ENCODE assay signal across 9 cellular contexts in the genomic region with DNA sequence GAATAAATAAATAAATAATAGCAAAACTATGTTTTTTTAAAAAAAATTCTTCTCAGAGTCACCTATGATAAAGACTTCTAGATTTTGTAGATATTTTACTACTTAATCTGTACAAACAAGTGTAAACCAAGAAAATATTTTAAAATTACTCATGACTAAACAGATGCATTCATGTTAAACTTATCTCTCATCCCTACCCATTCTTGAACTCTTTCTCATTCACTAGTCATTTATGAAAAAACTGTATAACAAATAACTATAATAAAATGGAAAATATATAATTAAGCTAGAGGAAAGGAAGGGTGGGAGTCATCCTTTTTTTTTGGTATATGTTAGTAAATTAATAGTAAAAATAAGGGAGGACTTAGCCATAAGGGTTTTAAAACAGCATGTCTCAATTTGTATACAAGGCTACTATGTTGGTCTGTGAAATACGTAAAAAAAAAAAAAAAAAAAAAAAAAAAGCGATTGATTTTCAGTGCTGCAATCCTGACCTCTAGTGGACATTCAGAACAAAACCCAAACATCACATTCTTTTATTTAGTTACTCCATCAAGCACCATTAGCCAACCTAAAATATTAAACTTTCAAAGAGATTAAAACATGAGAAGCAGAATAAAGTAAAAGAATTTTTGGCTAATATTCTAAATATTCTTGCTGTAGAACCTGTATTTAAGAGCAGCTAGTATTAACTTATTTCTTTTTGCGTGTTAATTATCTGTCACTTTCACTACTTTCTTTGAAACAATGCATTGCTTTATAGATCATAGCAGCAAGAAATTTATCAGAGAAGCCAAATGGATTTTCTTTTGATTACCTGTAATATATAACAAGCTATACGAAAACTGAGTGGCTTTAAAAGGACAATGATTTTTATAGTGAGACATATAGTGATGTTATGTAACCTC.
DNase-seq lines count a peak whose midpoint lies in the region; ATAC-seq and TF ChIP-seq lines count a peak whose summit lies in the region.
"Had no signal": no experiment of that assay in that cellular context is flagged by ENCODE, and none has a peak within 500 bp of the region (broad histone marks: within the 10 kb centered on the region; RNA-seq: fewer than 3 reads in every experiment).

No MANE protein-coding gene starts in this region.

- no peak for TF ChIP-seq POLR2A in HCT116 (IDR thresholded peaks at IDR 0.05; ENCODE audit: borderline replicate concordance, extremely low read depth, insufficient read depth, insufficient read length)

- H3K79me2 ChIP-seq in HCT116 (ENCODE audit: insufficient read depth, low read length) = no peaks in the 10 kb centered on the region

- H2BK5ac ChIP-seq in mesenchymal stem cell (ENCODE audit: low read depth, low read length, poor library complexity, severe bottlenecking) = no peak overlapping the region

- H3K4me1 ChIP-seq in HCT116 (ENCODE audit: control insufficient read depth in 1 of 2, insufficient read depth in 2 of 2, low read length in 2 of 2) (no peaks in the 10 kb centered on the region), mesenchymal stem cell (ENCODE audit: control insufficient read depth, insufficient read depth, low read depth, low read length) (no peaks in the 10 kb centered on the region)
- H3K4me1 ChIP-seq: HAP-1 had no signal

- no peak overlapping the region for H3K14ac ChIP-seq in mesenchymal stem cell (ENCODE audit: low read length in 2 of 2)

- peak; percentile 56 for DNase-seq in Ammon's horn (ENCODE audit: low spot score)
- peak; percentile 28 for DNase-seq in HCT116 (ENCODE audit: low read depth, low spot score)
- peak; percentile 55 for DNase-seq in NCI-H82 (lab: John Stamatoyannopoulos, UW)
- DNase-seq in choroid plexus epithelial cell (ENCODE audit: low read depth) = peak; percentile 76
- peak; percentile 67 for DNase-seq in mesenchymal stem cell
- DNase-seq in stimulated activated CD8-positive, alpha-beta memory T cell treated with anti-CD3 and anti-CD28 coated beads, Interleukin-4, amount 100 ng/mL, for 48 hours = no peak
- DNase-seq in activated T-cell treated with anti-CD3 and anti-CD28 coated beads, Interleukin-2, amount 50 U/mL, for 72 hours = no peak

- no peaks in the 10 kb centered on the region for H3K27me3 Mint-ChIP-seq in activated T-cell treated with anti-CD3 and anti-CD28 coated beads, Interleukin-2, amount 50 U/mL, for 72 hours (ENCODE audit: low read depth)

- peak; percentile 53 to 75 (median 60); a peak in 5 of 6 replicates for TF ChIP-seq CTCF in HCT116 (IDR thresholded peaks at IDR 0.05 in 2 of 3, conservative IDR thresholded peaks at IDR 0.05 in 1 of 3; ENCODE audit: borderline replicate concordance in 1 of 3, insufficient read depth in 1 of 3, low read depth in 2 of 3, low read length in 2 of 3)
- peak; percentile 63 for TF ChIP-seq CTCF in choroid plexus epithelial cell (conservative IDR thresholded peaks at IDR 0.05; ENCODE audit: low read depth, low read length)

- CTCF ChIA-PET in HCT116 (lab: Charles Lee) = interaction anchor here (1.0 to 7.6 kb wide), 2 partner anchors 481 to 1314 kb away, joined by 3 to 75 read pairs; no protein-coding TSS in a partner anchor

- no TSS peak for BruUV-seq in HCT116 (replicated peaks; lab: Mats Ljungman, UMichigan)

- H3K4me1 Mint-ChIP-seq in activated T-cell treated with anti-CD3 and anti-CD28 coated beads, Interleukin-2, amount 50 U/mL, for 72 hours (ENCODE audit: low read depth) = peaks cover 7% of the 10 kb centered on the region

- H4K8ac ChIP-seq in mesenchymal stem cell (ENCODE audit: low read length) = no peak overlapping the region

- no peaks in the 10 kb centered on the region for H3K9me2 ChIP-seq in HCT116 (ENCODE audit: insufficient read depth)

- H2BK15ac ChIP-seq in mesenchymal stem cell (ENCODE audit: low read depth, poor library complexity, severe bottlenecking) = no peak overlapping the region

- ATAC-seq in HCT116 = no peak; the same call in 1 of the 2 replicates
- ATAC-seq in HG03095 (IDR thresholded peaks at IDR 0.05; ENCODE audit: unreplicated experiment) = no peak
- ATAC-seq in activated T-cell treated with anti-CD3 and anti-CD28 coated beads, Interleukin-2, amount 50 U/mL, for 72 hours (replicated peaks in 1 of 2) = no peak

- H3K27ac Mint-ChIP-seq in activated T-cell treated with anti-CD3 and anti-CD28 coated beads, Interleukin-2, amount 50 U/mL, for 72 hours = no peak overlapping the region

- no peak overlapping the region for H4K91ac ChIP-seq in mesenchymal stem cell (ENCODE audit: low read length)

- H3K27ac ChIP-seq in HCT116 (ENCODE audit: low read depth, low read length) = no peak overlapping the region
- H3K27ac ChIP-seq in mesenchymal stem cell (ENCODE audit: low read length, poor library complexity, severe bottlenecking) = no peak overlapping the region

- H3K36me3 Mint-ChIP-seq in activated T-cell treated with anti-CD3 and anti-CD28 coated beads, Interleukin-2, amount 50 U/mL, for 72 hours (ENCODE audit: insufficient read depth in 2 of 2) = no peaks in the 10 kb centered on the region

- no peaks in the 10 kb centered on the region for H4K20me1 ChIP-seq in HCT116 (ENCODE audit: insufficient read depth)

- H3K27me3 ChIP-seq in HCT116 (ENCODE audit: insufficient read depth, low read length) = no peaks in the 10 kb centered on the region
- H3K27me3 ChIP-seq in mesenchymal stem cell (ENCODE audit: control insufficient read depth in 1 of 2, insufficient read depth in 1 of 2, low read length in 2 of 2) = no peaks in the 10 kb centered on the region

- no peak overlapping the region for H3K18ac ChIP-seq in mesenchymal stem cell (ENCODE audit: low read depth in 1 of 2, low read length in 2 of 2)

- H3K4me3 ChIP-seq in HCT116 (replicated peaks in 1 of 2; ENCODE audit: low read depth in 1 of 2, low read length in 2 of 2) (no peak overlapping the region), choroid plexus epithelial cell (ENCODE audit: low read depth, low read length) (no peak overlapping the region), mesenchymal stem cell (ENCODE audit: insufficient read depth in 1 of 2, low read depth in 1 of 2, low read length in 2 of 2) (no peak overlapping the region)
- H3K4me3 ChIP-seq: HAP-1 had no signal

- RAD21 ChIA-PET in HCT116 (lab: Charles Lee; ENCODE audit: low non-redundant PET in 1 of 2, low total read pairs in 2 of 2, uncharacterized antibody in 2 of 2, unreplicated experiment in 2 of 2) = no interaction called here

- intact Hi-C loops in HCT116 (cut with micrococcal nuclease) = loop anchor here (1.0 to 10.0 kb wide), 6 partner anchors 482 to 1999 kb away; no protein-coding TSS in a partner anchor

- no peaks in the 10 kb centered on the region for H3K36me3 ChIP-seq in HCT116 (ENCODE audit: control insufficient read depth in 1 of 2, insufficient read depth in 2 of 2, low read length in 2 of 2)
- no peaks in the 10 kb centered on the region for H3K36me3 ChIP-seq in mesenchymal stem cell (ENCODE audit: control insufficient read depth in 1 of 2, insufficient read depth in 2 of 2, low read depth in 1 of 2, low read length in 2 of 2)
- H3K36me3 ChIP-seq: HAP-1 had no signal

- no peaks in the 10 kb centered on the region for H3K9me3 Mint-ChIP-seq in activated T-cell treated with anti-CD3 and anti-CD28 coated beads, Interleukin-2, amount 50 U/mL, for 72 hours

- H3K4me3 Mint-ChIP-seq in activated T-cell treated with anti-CD3 and anti-CD28 coated beads, Interleukin-2, amount 50 U/mL, for 72 hours = no peak overlapping the region

- POLR2A ChIA-PET in HCT116 (lab: Charles Lee) = no interaction called here

- TF ChIP-seq RAD21 in HCT116 (IDR thresholded peaks at IDR 0.05; ENCODE audit: low read depth) = peak; percentile 78

- no peak overlapping the region for H2BK12ac ChIP-seq in mesenchymal stem cell (ENCODE audit: low read length in 2 of 2)

- no peak overlapping the region for H2BK120ac ChIP-seq in mesenchymal stem cell (ENCODE audit: low read depth, low read length)

- no peak overlapping the region for H2AK5ac ChIP-seq in mesenchymal stem cell (ENCODE audit: low read length, severe bottlenecking)

- H3K4me2 ChIP-seq in HCT116 (ENCODE audit: low read length) = no peak overlapping the region
- H3K4me2 ChIP-seq in mesenchymal stem cell (ENCODE audit: low read length, poor library complexity, severe bottlenecking) = no peak overlapping the region

- H3K23ac ChIP-seq in mesenchymal stem cell (ENCODE audit: low read length in 2 of 2) = no peak overlapping the region

- no peaks in the 10 kb centered on the region for H3K79me1 ChIP-seq in mesenchymal stem cell (replicated peaks; ENCODE audit: low read length, poor library complexity, severe bottlenecking)

- H3K9me3 ChIP-seq in HCT116 (ENCODE audit: control insufficient read depth in 1 of 2, insufficient read depth in 1 of 2, low read depth in 1 of 2, low read length in 2 of 2) (no peaks in the 10 kb centered on the region), mesenchymal stem cell (ENCODE audit: control insufficient read depth, low read length) (no peaks in the 10 kb centered on the region)
- H3K9me3 ChIP-seq: HAP-1 had no signal

- no peak overlapping the region for H3K4ac ChIP-seq in mesenchymal stem cell (ENCODE audit: low read depth in 1 of 2, low read length in 2 of 2)

- H2AFZ ChIP-seq in HCT116 (ENCODE audit: low read depth, low read length, poor library complexity, severe bottlenecking) (no peak overlapping the region), mesenchymal stem cell (ENCODE audit: low read depth, low read length) (no peak overlapping the region)

- WGBS in mesenchymal stem cell = no CpG with 5 or more reads among the region's 4 CpGs

- H3K9ac ChIP-seq in HCT116 (ENCODE audit: low read length) (no peak overlapping the region), mesenchymal stem cell (ENCODE audit: low read length) (peak overlapping the region; percentile 51)

TF ChIP-seq in HCT116, 20 proteins besides CTCF, POLR2A, EP300 and RAD21:
- peak; percentile 10; the same call in 1 of the 2 replicates for TF ChIP-seq FOSL1 (IDR thresholded peaks at IDR 0.05; ENCODE audit: low read depth)
- TF ChIP-seq POLR2AphosphoS5 (IDR thresholded peaks at IDR 0.05; ENCODE audit: low read depth, low read length) = no peak
- no peak for TF ChIP-seq SRF (IDR thresholded peaks at IDR 0.05; ENCODE audit: low read depth)

Comparison
In these comparisons a context has a peak if more than half of its experiments do, and no peak if none do; other contexts are left out.
1. DNase-seq: peak in Ammon's horn (single experiment), HCT116 (single experiment), NCI-H82 (single experiment), choroid plexus epithelial cell (single experiment) and mesenchymal stem cell (single experiment); none in stimulated activated CD8-positive, alpha-beta memory T cell treated with anti-CD3 and anti-CD28 coated beads, Interleukin-4, amount 100 ng/mL, for 48 hours (single experiment) and activated T-cell treated with anti-CD3 and anti-CD28 coated beads, Interleukin-2, amount 50 U/mL, for 72 hours (0 of 2).